27 cellular contexts compared by ENCODE assay signal in the genomic region with DNA sequence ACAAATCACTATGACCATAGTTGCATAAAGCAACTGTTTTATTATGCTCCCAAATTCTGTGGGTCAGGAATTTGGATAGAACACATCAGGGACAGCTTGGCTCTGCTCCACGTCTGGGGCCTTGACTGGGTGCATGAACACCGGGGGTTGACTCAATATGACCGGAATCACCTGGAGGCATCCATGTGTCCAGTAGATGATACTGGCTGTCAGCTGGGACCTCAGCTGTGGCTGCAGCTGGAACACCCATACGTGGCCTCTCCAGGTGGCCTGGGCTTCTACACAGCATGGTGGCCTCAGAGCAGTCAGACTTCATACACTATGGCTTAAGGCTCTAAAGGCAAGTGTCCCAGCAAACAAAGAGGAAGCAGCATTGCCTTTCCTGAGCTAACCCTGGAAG.
"Had no signal": no experiment of that assay in that cellular context is flagged by ENCODE, and none has a peak within 500 bp of the region (broad histone marks: within the 10 kb centered on the region; RNA-seq: fewer than 3 reads in every experiment).

No MANE protein-coding gene starts in this region.

- H3K9me3 ChIP-seq: right atrium auricular region, suprapubic skin, tibial artery had no signal

- H3K27me3 ChIP-seq: brain microvascular endothelial cell, neural progenitor cell, right atrium auricular region, suprapubic skin, tibial artery had no signal

- H3K79me2 ChIP-seq: parathyroid adenoma had no signal

- H3K9ac ChIP-seq: neural progenitor cell, parathyroid adenoma had no signal

- ATAC-seq: effector memory CD8-positive, alpha-beta T cell; naive thymus-derived CD4-positive, alpha-beta T cell; stimulated activated naive B cell treated with anti-CD40 and anti-IgM and Interleukin-4, amounts not matched to agents 10 μg/mL and 1 μg/mL and 100 μg/mL, for 72 hours had no signal

- H3K36me3 ChIP-seq: brain microvascular endothelial cell, neural progenitor cell, right atrium auricular region, suprapubic skin, tibial artery had no signal

- H3K4me3 ChIP-seq: neural progenitor cell, right atrium auricular region, suprapubic skin, tibial artery had no signal

- H3K4me1 ChIP-seq: parathyroid adenoma, right atrium auricular region, suprapubic skin had no signal

- DNase-seq: activated CD4-positive, alpha-beta memory T cell treated with anti-CD3 and anti-CD28 coated beads for 36 hours; activated CD4-positive, CD25-positive, alpha-beta regulatory T cell treated with anti-CD3 and anti-CD28 coated beads, Interleukin-2, amount 50 U/mL, for 72 hours; activated CD8-positive, alpha-beta memory T cell treated with anti-CD3 and anti-CD28 coated beads, Interleukin-2, amount 50 U/mL, for 4 hours; activated gamma-delta T cell; activated naive CD4-positive, alpha-beta T cell treated with anti-CD3 and anti-CD28 coated beads, Interleukin-2, amount 50 U/mL, for 16 hours; activated T-cell treated with anti-CD3 and anti-CD28 coated beads, Interleukin-2, amount 50 U/mL, for 1 hour; amniotic stem cell; brain microvascular endothelial cell; cortex of kidney; effector memory CD8-positive, alpha-beta T cell; erythroblast; foreskin fibroblast; head of caudate nucleus; hippocampal formation; left colon; midbrain; naive thymus-derived CD4-positive, alpha-beta T cell; occipital lobe; stimulated activated CD4-positive, alpha-beta T cell treated with anti-CD3 and anti-CD28 coated beads, Interleukin-15, amount 100 ng/mL, for 24 hours; stimulated activated CD4-positive, alpha-beta T cell treated with anti-CD3 and anti-CD28 coated beads, Interleukin-2, amount 100 ng/mL, for 24 hours; stimulated activated naive B cell treated with anti-CD40 and anti-IgM and Interleukin-4, amounts not matched to agents 10 μg/mL and 1 μg/mL and 100 μg/mL, for 72 hours; T-helper 2 cell; tibial artery had no signal

- H3K27ac ChIP-seq: brain microvascular endothelial cell, neural progenitor cell, parathyroid adenoma, right atrium auricular region, suprapubic skin, tibial artery had no signal

- H2AFZ ChIP-seq: parathyroid adenoma had no signal
